Comparison of ENCODE assay signal across 9 cellular contexts in the genomic region with DNA sequence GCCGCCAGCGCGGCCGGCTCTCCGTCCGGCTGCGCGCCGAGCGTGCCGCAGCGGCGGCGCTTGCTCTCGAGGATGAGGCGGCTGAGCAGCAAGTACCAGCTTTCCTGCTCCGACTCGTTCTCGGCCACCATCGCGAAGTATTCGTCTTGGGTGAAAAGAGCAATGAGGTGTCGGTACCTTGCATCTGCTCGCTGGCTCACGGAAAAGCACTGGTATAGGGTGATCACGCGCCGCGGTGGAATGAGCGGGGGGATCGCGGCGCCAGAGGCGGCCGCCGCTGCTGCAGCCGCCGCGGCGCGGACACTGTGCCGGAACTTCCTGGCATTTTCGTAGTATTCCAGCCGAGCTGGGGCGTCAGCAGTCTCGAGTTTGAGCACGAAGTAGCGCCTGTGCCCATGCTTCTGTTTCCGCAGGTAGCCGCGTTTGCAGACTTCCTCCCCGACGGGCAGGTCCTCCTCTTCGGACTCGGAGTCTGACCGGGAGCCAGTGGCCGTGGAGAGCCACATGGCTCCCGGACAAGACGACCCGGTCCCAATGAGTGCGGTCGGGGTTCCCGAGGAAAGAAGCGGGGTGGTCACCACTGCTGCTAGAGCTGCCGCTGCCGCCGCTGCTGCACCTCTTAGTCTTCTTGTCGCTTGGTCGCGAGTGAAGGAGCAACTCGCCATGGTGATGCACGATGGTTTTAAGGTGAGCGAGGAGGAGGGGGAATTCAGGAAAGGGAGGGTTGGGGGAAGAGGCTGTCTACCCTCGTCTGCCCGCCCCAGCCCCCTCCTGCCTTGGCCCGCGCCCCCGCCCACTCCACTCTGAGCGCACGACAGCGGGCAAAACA. TPM values are rescaled to one million over a fixed set of nuclear protein-coding genes. Genes with fewer than 3 reads are reported as not detected.
DNase-seq lines count a peak whose midpoint lies in the region; ATAC-seq and TF ChIP-seq lines count a peak whose summit lies in the region.
"Had no signal": no experiment of that assay in that cellular context is flagged by ENCODE, and none has a peak within 500 bp of the region (broad histone marks: within the 10 kb centered on the region; RNA-seq: fewer than 3 reads in every experiment).

No MANE protein-coding gene starts in this region.

- peaks cover 0 to 94% (median 20%) of the 10 kb centered on the region in 4 donors for H3K27me3 ChIP-seq in esophagus muscularis mucosa
- H3K27me3 ChIP-seq in ovary, result no peaks in the 10 kb centered on the region

- H3K36me3 ChIP-seq in esophagus muscularis mucosa, result no peaks in the 10 kb centered on the region
- H3K36me3 ChIP-seq in ovary, result no peaks in the 10 kb centered on the region

- no peak for TF ChIP-seq POLR2A in esophagus muscularis mucosa (IDR thresholded peaks at IDR 0.05; ENCODE audit: low read depth)
- no peak for TF ChIP-seq POLR2A in ovary (IDR thresholded peaks at IDR 0.05)

- ATAC-seq in GM21825 (IDR thresholded peaks at IDR 0.05; ENCODE audit: unreplicated experiment), result no peak
- ATAC-seq in GM19035 (IDR thresholded peaks at IDR 0.05; ENCODE audit: unreplicated experiment), result no peak

- no peak for TF ChIP-seq RAD21 in Ishikawa (IDR thresholded peaks at IDR 0.05; ENCODE audit: low read depth)

- BruUV-seq in Calu3 (replicated peaks; lab: Mats Ljungman, UMichigan), result no TSS peak

- intact Hi-C loops in Calu3 (cut with micrococcal nuclease; ENCODE audit: unreplicated experiment) (no loop called here), esophagus muscularis mucosa (cut with DNase I) (no loop called here), ovary (cut with DNase I) (no loop called here)
- intact Hi-C loops in activated T-helper 1 cell treated with anti-CD3 and anti-CD28 coated beads, Interleukin-12 subunit alpha, Interleukin-12 subunit beta, Interleukin-2, Interleukin-4 antibody, amounts not matched to agents 30 ng/mL and 10 ng/mL and 1 ng/mL, durations not matched to agents 14 hours and 24 hours and 36 hours (cut with micrococcal nuclease), result no loop called here

- CTCF ChIA-PET in Calu3 (lab: Charles Lee), result no interaction called here

- H3K9me3 ChIP-seq in esophagus muscularis mucosa (no peaks in the 10 kb centered on the region), ovary (no peaks in the 10 kb centered on the region)

- TF ChIP-seq CTCF in Calu3 (IDR thresholded peaks at IDR 0.05; ENCODE audit: unreplicated experiment) (no peak), esophagus muscularis mucosa (IDR thresholded peaks at IDR 0.05) (no peak), ovary (IDR thresholded peaks at IDR 0.05) (no peak)

- no peak overlapping the region for H3K27ac ChIP-seq in esophagus muscularis mucosa (replicated peaks in 1 of 4)
- peak overlapping the region; percentile 76 to 82 for H3K27ac ChIP-seq in ovary
- H3K27ac ChIP-seq: epithelial cell of prostate had no signal

- no peak overlapping the region for H3K27ac Mint-ChIP-seq in Calu3 (ENCODE audit: unreplicated experiment)
- H3K27ac Mint-ChIP-seq in activated T-helper 1 cell treated with anti-CD3 and anti-CD28 coated beads, Interleukin-12 subunit alpha, Interleukin-12 subunit beta, Interleukin-2, Interleukin-4 antibody, amounts not matched to agents 30 ng/mL and 10 ng/mL and 1 ng/mL, durations not matched to agents 14 hours and 24 hours and 36 hours, result no peak overlapping the region

- peak; percentile 8 for DNase-seq in Calu3
- DNase-seq in esophagus muscularis mucosa (ENCODE audit: extremely low spot score), result no peak
- peak; percentile 24 to 52 (median 36) for DNase-seq in ovary
- no peak for DNase-seq in SHP77 (lab: John Stamatoyannopoulos, UW)
- DNase-seq in activated T-helper 1 cell treated with anti-CD3 and anti-CD28 coated beads, Interleukin-12 subunit alpha, Interleukin-12 subunit beta, Interleukin-2, Interleukin-4 antibody, amounts not matched to agents 30 ng/mL and 10 ng/mL and 1 ng/mL, durations not matched to agents 14 hours and 24 hours and 36 hours (ENCODE audit: low spot score), result no peak

- WGBS in esophagus muscularis mucosa, result 39% methylated on average over 35 of the region's 81 CpGs
- WGBS in ovary, 3 donors, result 29 to 35% (median 30%) methylated on average over 62 to 81 of the region's 81 CpGs

- no peaks in the 10 kb centered on the region for H3K4me1 Mint-ChIP-seq in Calu3 (ENCODE audit: low read depth, unreplicated experiment)
- H3K4me1 Mint-ChIP-seq in activated T-helper 1 cell treated with anti-CD3 and anti-CD28 coated beads, Interleukin-12 subunit alpha, Interleukin-12 subunit beta, Interleukin-2, Interleukin-4 antibody, amounts not matched to agents 30 ng/mL and 10 ng/mL and 1 ng/mL, durations not matched to agents 14 hours and 24 hours and 36 hours (ENCODE audit: low read depth), result no peaks in the 10 kb centered on the region

- peak overlapping the region; percentile 69 for H3K4me3 Mint-ChIP-seq in Calu3 (ENCODE audit: low read depth, unreplicated experiment)
- no peak overlapping the region for H3K4me3 Mint-ChIP-seq in activated T-helper 1 cell treated with anti-CD3 and anti-CD28 coated beads, Interleukin-12 subunit alpha, Interleukin-12 subunit beta, Interleukin-2, Interleukin-4 antibody, amounts not matched to agents 30 ng/mL and 10 ng/mL and 1 ng/mL, durations not matched to agents 14 hours and 24 hours and 36 hours

- peak overlapping the region; percentile 47 to 59 (median 50) for H3K4me3 ChIP-seq in esophagus muscularis mucosa
- H3K4me3 ChIP-seq in ovary, result peak overlapping the region; percentile 45

- H3K36me3 Mint-ChIP-seq in Calu3 (ENCODE audit: insufficient read depth, unreplicated experiment), result no peaks in the 10 kb centered on the region
- H3K36me3 Mint-ChIP-seq in activated T-helper 1 cell treated with anti-CD3 and anti-CD28 coated beads, Interleukin-12 subunit alpha, Interleukin-12 subunit beta, Interleukin-2, Interleukin-4 antibody, amounts not matched to agents 30 ng/mL and 10 ng/mL and 1 ng/mL, durations not matched to agents 14 hours and 24 hours and 36 hours (ENCODE audit: low read depth), result no peaks in the 10 kb centered on the region

- no peak for TF ChIP-seq EP300 in Ishikawa (IDR thresholded peaks at IDR 0.05; ENCODE audit: borderline replicate concordance)
- TF ChIP-seq EP300 in esophagus muscularis mucosa (IDR thresholded peaks at IDR 0.05), result no peak
- TF ChIP-seq EP300 in ovary (IDR thresholded peaks at IDR 0.05), result no peak

- H3K9me3 Mint-ChIP-seq in Calu3 (ENCODE audit: low read depth, unreplicated experiment), result no peaks in the 10 kb centered on the region
- no peaks in the 10 kb centered on the region for H3K9me3 Mint-ChIP-seq in activated T-helper 1 cell treated with anti-CD3 and anti-CD28 coated beads, Interleukin-12 subunit alpha, Interleukin-12 subunit beta, Interleukin-2, Interleukin-4 antibody, amounts not matched to agents 30 ng/mL and 10 ng/mL and 1 ng/mL, durations not matched to agents 14 hours and 24 hours and 36 hours

- peaks cover 75% of the 10 kb centered on the region for H3K27me3 Mint-ChIP-seq in Calu3 (ENCODE audit: unreplicated experiment)
- H3K27me3 Mint-ChIP-seq in activated T-helper 1 cell treated with anti-CD3 and anti-CD28 coated beads, Interleukin-12 subunit alpha, Interleukin-12 subunit beta, Interleukin-2, Interleukin-4 antibody, amounts not matched to agents 30 ng/mL and 10 ng/mL and 1 ng/mL, durations not matched to agents 14 hours and 24 hours and 36 hours (ENCODE audit: insufficient read depth), result peaks cover 33% of the 10 kb centered on the region

- H3K4me1 ChIP-seq in esophagus muscularis mucosa (peaks cover 0 to 31% (median 25%) of the 10 kb centered on the region in 4 donors), ovary (ENCODE audit: insufficient read depth) (no peaks in the 10 kb centered on the region)

TF ChIP-seq in Ishikawa, 13 proteins besides CTCF, POLR2A, EP300 and RAD21:
- TF ChIP-seq ZBTB7A (IDR thresholded peaks at IDR 0.05; ENCODE audit: low read depth) (no peak), YY1 (IDR thresholded peaks at IDR 0.05; ENCODE audit: low read depth) (no peak)
- TF ChIP-seq, protein P1, sequence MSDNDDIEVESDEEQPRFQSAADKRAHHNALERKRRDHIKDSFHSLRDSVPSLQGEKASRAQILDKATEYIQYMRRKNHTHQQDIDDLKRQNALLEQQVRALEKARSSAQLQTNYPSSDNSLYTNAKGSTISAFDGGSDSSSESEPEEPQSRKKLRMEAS (IDR thresholded peaks at IDR 0.05), result peak; percentile 20; the same call in 1 of the 2 replicates

RNA-seq across cellular contexts. Expression of a gene that starts 0.5 kb away (rescaled TPM):
- total RNA-seq in Calu3 (2022) (0.10 TPM in 1 of 2 replicates, not detected in the other), esophagus muscularis mucosa (1 to 10 TPM in 1 of 4 donors, under 1 TPM in 1, not detected in 2; 0.11 to 2.5 TPM), ovary (10 to 100 TPM in 1 of 7 donors, 1 to 10 TPM in 6; 4.2 to 12.8 (median 7.9) TPM)
- 1 to 10 TPM; 1.5 to 2.2 TPM for polyA plus RNA-seq in ovary
- total RNA-seq in activated T-helper 1 cell treated with anti-CD3 and anti-CD28 coated beads, Interleukin-12 subunit alpha, Interleukin-12 subunit beta, Interleukin-2, Interleukin-4 antibody, amounts not matched to agents 30 ng/mL and 10 ng/mL and 1 ng/mL, durations not matched to agents 14 hours and 24 hours and 36 hours, result 0.05 and 0.07 TPM in 2 replicates

Comparison
In these comparisons a context has a peak if more than half of its experiments do, and no peak if none do; other contexts are left out.
1. DNase-seq: peak in Calu3 (single experiment) and ovary (5 of 5); none in esophagus muscularis mucosa (single experiment), SHP77 (0 of 2) and activated T-helper 1 cell treated with anti-CD3 and anti-CD28 coated beads, Interleukin-12 subunit alpha, Interleukin-12 subunit beta, Interleukin-2, Interleukin-4 antibody, amounts not matched to agents 30 ng/mL and 10 ng/mL and 1 ng/mL, durations not matched to agents 14 hours and 24 hours and 36 hours (single experiment).
2. H3K27ac ChIP-seq: peak in ovary (2 of 2); none in esophagus muscularis mucosa (0 of 4).